ENCODE assay signal across 1 cellular context in genomic region chr17:27544350-27545131, GRCh38.
TF ChIP-seq lines count a peak whose summit lies in the region.

No MANE protein-coding gene starts in this region.

TF ChIP-seq in HepG2, 621 proteins besides CTCF, POLR2A, EP300 and RAD21 (continued from another document):
- TF ChIP-seq ZNF766 (CRISPR knock-in tag; IDR thresholded peaks at IDR 0.05; ENCODE audit: borderline replicate concordance) (no peak), ZNF782 (CRISPR knock-in tag; IDR thresholded peaks at IDR 0.05; ENCODE audit: borderline replicate concordance) (no peak), ZBTB4 (CRISPR knock-in tag; IDR thresholded peaks at IDR 0.05; ENCODE audit: borderline replicate concordance) (no peak), SAP130 (CRISPR knock-in tag; IDR thresholded peaks at IDR 0.05; ENCODE audit: low read depth) (no peak)
TF ChIP-seq in HepG2: peak in this region for 0.
